13 cellular contexts compared by ENCODE assay signal in the genomic region with DNA sequence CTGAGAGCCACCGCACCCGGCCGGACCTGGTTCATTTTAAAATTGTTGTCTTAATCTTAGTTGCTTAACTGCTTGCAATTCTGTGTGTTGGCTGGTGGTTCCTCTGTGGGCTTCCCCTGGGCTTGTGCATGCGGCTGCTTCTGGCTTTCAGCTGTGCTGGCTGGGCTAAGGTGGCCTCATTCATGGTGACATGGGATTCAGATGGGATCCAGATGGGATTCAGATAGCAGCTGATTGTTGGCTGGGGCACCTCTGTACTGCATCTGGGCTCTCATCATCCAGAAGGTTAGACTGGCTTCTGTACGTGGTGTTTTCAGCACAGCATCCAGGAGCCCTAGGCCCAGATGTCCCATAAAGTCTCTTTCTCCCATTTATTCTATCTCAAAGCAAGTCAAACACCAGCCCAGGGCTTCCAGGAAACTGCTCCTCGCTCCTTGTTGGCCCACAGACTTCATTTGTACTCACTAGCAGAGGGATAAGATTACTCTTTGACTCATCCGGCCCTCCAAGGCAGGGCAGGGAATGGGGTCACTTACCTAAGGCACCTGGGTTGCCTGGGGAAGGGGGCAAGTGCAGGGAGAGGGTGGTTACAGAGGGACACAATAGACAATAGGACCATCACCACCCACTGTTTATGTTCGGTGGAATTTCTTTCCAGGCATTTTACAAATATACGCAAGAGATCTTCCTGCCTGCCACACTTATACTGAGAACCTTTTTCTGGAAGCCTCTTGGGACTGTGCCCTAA. TPM values are rescaled to one million over a fixed set of nuclear protein-coding genes. Genes with fewer than 3 reads are reported as not detected.
DNase-seq lines count a peak whose midpoint lies in the region; ATAC-seq and TF ChIP-seq lines count a peak whose summit lies in the region.
"Had no signal": no experiment of that assay in that cellular context is flagged by ENCODE, and none has a peak within 500 bp of the region (broad histone marks: within the 10 kb centered on the region; RNA-seq: fewer than 3 reads in every experiment).

No MANE protein-coding gene starts in this region.

- H3K36me3 ChIP-seq in H7 (replicated peaks; ENCODE audit: control insufficient read depth, insufficient read depth, low read length) (no peaks in the 10 kb centered on the region), SK-N-MC (ENCODE audit: insufficient read depth, low read length) (no peaks in the 10 kb centered on the region), cardiac muscle cell (no peaks in the 10 kb centered on the region), skeletal muscle satellite cell (ENCODE audit: insufficient read depth, low read length) (no peaks in the 10 kb centered on the region)

- H3K4me1 ChIP-seq in cardiac muscle cell (ENCODE audit: low read depth) (peaks cover 7% of the 10 kb centered on the region), skeletal muscle satellite cell (ENCODE audit: control insufficient read depth, insufficient read depth, low read length) (peaks cover 37% of the 10 kb centered on the region)

- ATAC-seq in HG02938 (IDR thresholded peaks at IDR 0.05; ENCODE audit: unreplicated experiment), result no peak
- ATAC-seq: esophagus mucosa; naive thymus-derived CD8-positive, alpha-beta T cell had no signal

- H3K9ac ChIP-seq in SK-N-MC (ENCODE audit: insufficient read length) (no peak overlapping the region), skeletal muscle satellite cell (ENCODE audit: low read depth, low read length) (no peak overlapping the region)

- H3K4me3 ChIP-seq in H7 (ENCODE audit: insufficient read depth, low read depth, low read length) (no peak overlapping the region), SK-N-MC (no peak overlapping the region), cardiac muscle cell (no peak overlapping the region), skeletal muscle satellite cell (ENCODE audit: low read length) (no peak overlapping the region)

- no peak for TF ChIP-seq CTCF in cardiac muscle cell (IDR thresholded peaks at IDR 0.05; ENCODE audit: low read depth, low read length)

- no peaks in the 10 kb centered on the region for H3K9me3 ChIP-seq in SK-N-MC (ENCODE audit: low read depth, low read length)
- H3K9me3 ChIP-seq in cardiac muscle cell (ENCODE audit: low read depth), result no peaks in the 10 kb centered on the region
- H3K9me3 ChIP-seq in skeletal muscle satellite cell (replicated peaks; ENCODE audit: low read length), result no peaks in the 10 kb centered on the region

- H3K27me3 ChIP-seq in H7 (ENCODE audit: control insufficient read depth, insufficient read depth, low read length) (no peaks in the 10 kb centered on the region), cardiac muscle cell (no peaks in the 10 kb centered on the region), skeletal muscle satellite cell (ENCODE audit: control insufficient read depth, insufficient read depth, low read length) (no peaks in the 10 kb centered on the region)

- peak overlapping the region; percentile 49 for H3K4me2 ChIP-seq in skeletal muscle satellite cell (ENCODE audit: low read length)

- H3K27ac ChIP-seq in SK-N-MC (peak overlapping the region; percentile 85), cardiac muscle cell (peak overlapping the region; percentile 30)

- DNase-seq in H7 (peak; percentile 36), SK-N-MC (ENCODE audit: low read depth, low spot score) (no peak), cardiac muscle cell (ENCODE audit: low read depth in 1 of 2, low spot score in 1 of 2) (peak in 1 of 2 donors; percentile 36), NCI-H2227 treated with DMSO at 0.1 percent for 48 hours (lab: John Stamatoyannopoulos, UW) (no peak), SHP77 treated with DMSO at 0.1 percent for 48 hours (lab: John Stamatoyannopoulos, UW) (no peak), T-helper 2 cell (no peak)
- DNase-seq: activated naive CD4-positive, alpha-beta T cell treated with anti-CD3 and anti-CD28 coated beads, Interleukin-2, amount 50 U/mL, for 16 hours; GF-D8; naive thymus-derived CD8-positive, alpha-beta T cell; NCI-H1930 had no signal

RNA-seq across cellular contexts. Expression of gene PEDS1, which starts 10.2 kb away (rescaled TPM):
- 45.3 and 47.7 TPM in 2 replicates for total RNA-seq in H7 (2014; rRNA removed; shearing (Covaris generic))
- total RNA-seq in cardiac muscle cell, result 36.9 and 38.4 TPM in 2 replicates
- polyA plus RNA-seq in cardiac muscle cell, result 37.2 and 43.9 TPM in 2 replicates
- 22.8 and 32.3 TPM in 2 replicates for total RNA-seq in skeletal muscle satellite cell (2012; rRNA removed)

RNA-seq across cellular contexts. Expression of gene CEBPB, which starts 26.9 kb away (rescaled TPM):
- 23.5 and 23.6 TPM in 2 replicates for total RNA-seq in H7 (2014; rRNA removed; shearing (Covaris generic))
- total RNA-seq in cardiac muscle cell, result 18.2 and 22.0 TPM in 2 replicates
- 22.9 and 30.8 TPM in 2 replicates for polyA plus RNA-seq in cardiac muscle cell
- total RNA-seq in skeletal muscle satellite cell (2012; rRNA removed), result 64.2 and 66.7 TPM in 2 replicates

RNA-seq across cellular contexts. Expression of gene UBE2V1, which starts 50.8 kb away (rescaled TPM):
- 65.1 and 72.9 TPM in 2 replicates for total RNA-seq in H7 (2014; rRNA removed; shearing (Covaris generic))
- total RNA-seq in cardiac muscle cell, result 64.0 and 126 TPM in 2 replicates
- 164 and 173 TPM in 2 replicates for polyA plus RNA-seq in cardiac muscle cell
- total RNA-seq in skeletal muscle satellite cell (2012; rRNA removed), result 72.8 and 83.9 TPM in 2 replicates
